Comparison of ENCODE assay signal across 13 cellular contexts in genomic region chr14:68549966-68550705, GRCh38.
DNase-seq lines count a peak whose midpoint lies in the region; ATAC-seq, FAIRE-seq and TF ChIP-seq lines count a peak whose summit lies in the region.
"Had no signal": no experiment of that assay in that cellular context is flagged by ENCODE, and none has a peak within 500 bp of the region (broad histone marks: within the 10 kb centered on the region; RNA-seq: fewer than 3 reads in every experiment).

No MANE protein-coding gene starts in this region.

- H3K4me1 ChIP-seq in liver (ENCODE audit: control insufficient read depth in 4 of 4, insufficient read depth in 4 of 4, low read length in 3 of 4) = peaks cover 0 to 2% (median under 1%) of the 10 kb centered on the region in 4 donors
- H3K4me1 ChIP-seq in thoracic aorta (ENCODE audit: control insufficient read depth in 1 of 2, low read depth in 2 of 2) = peaks cover 58 to 97% of the 10 kb centered on the region in 2 donors

- WGBS in liver = 89% methylated on average over 8 of the region's 8 CpGs

- no peaks in the 10 kb centered on the region for H3K27me3 Mint-ChIP-seq in T-helper 17 cell
- H3K27me3 Mint-ChIP-seq: activated T-helper 17 cell treated with anti-CD3 and anti-CD28 coated beads, Interleukin-2, amount 50 U/mL, for 72 hours had no signal

- H3K27me3 ChIP-seq in bronchial epithelial cell (ENCODE audit: control insufficient read depth, insufficient read depth, low read length) (no peaks in the 10 kb centered on the region), liver (ENCODE audit: control insufficient read depth in 4 of 4, insufficient read depth in 4 of 4, low read length in 3 of 4) (no peaks in the 10 kb centered on the region), thoracic aorta (replicated peaks; ENCODE audit: insufficient read depth) (no peaks in the 10 kb centered on the region), brain microvascular endothelial cell (replicated peaks) (no peaks in the 10 kb centered on the region)

- H3K4me3 ChIP-seq in bronchial epithelial cell (ENCODE audit: low read depth, low read length) (no peak overlapping the region), liver (ENCODE audit: low read depth in 1 of 3, low read length in 3 of 3) (no peak overlapping the region), thoracic aorta (no peak overlapping the region), brain microvascular endothelial cell (ENCODE audit: low read depth, low read length) (no peak overlapping the region)
- H3K4me3 ChIP-seq: mucosa of descending colon had no signal

- in situ Hi-C loops in brain microvascular endothelial cell (cut with HindIII; ENCODE audit: low pct_ligation_motif_present, low sequenced_read_pairs) = no loop called here

- H3K36me3 ChIP-seq in bronchial epithelial cell (ENCODE audit: control insufficient read depth, insufficient read depth, low read length) = no peaks in the 10 kb centered on the region
- H3K36me3 ChIP-seq in liver (ENCODE audit: control insufficient read depth in 4 of 4, insufficient read depth in 3 of 4, low read depth in 1 of 4, low read length in 3 of 4) = no peaks in the 10 kb centered on the region
- H3K36me3 ChIP-seq in thoracic aorta = no peaks in the 10 kb centered on the region
- H3K36me3 ChIP-seq in brain microvascular endothelial cell (replicated peaks) = no peaks in the 10 kb centered on the region

- peaks cover 11% of the 10 kb centered on the region for H3K4me1 Mint-ChIP-seq in T-helper 17 cell
- H3K4me1 Mint-ChIP-seq: activated T-helper 17 cell treated with anti-CD3 and anti-CD28 coated beads, Interleukin-2, amount 50 U/mL, for 72 hours had no signal

- peak; percentile 92 for TF ChIP-seq EP300 in Ishikawa (IDR thresholded peaks at IDR 0.05; ENCODE audit: borderline replicate concordance)

- ATAC-seq in thoracic aorta (ENCODE audit: insufficient number of reproducible peaks, low FRiP score, low read depth) (no peak), T-helper 17 cell (no peak)
- ATAC-seq: activated T-helper 17 cell treated with anti-CD3 and anti-CD28 coated beads, Interleukin-2, amount 50 U/mL, for 72 hours; esophagus mucosa; mucosa of descending colon had no signal

- H3K9ac ChIP-seq in liver (ENCODE audit: low read depth in 1 of 2, low read length in 2 of 2) = no peak overlapping the region

- H3K27ac ChIP-seq in liver (ENCODE audit: low read depth in 1 of 2, low read length in 2 of 2) (no peak overlapping the region), thoracic aorta (peak overlapping the region; percentile 20 to 44), brain microvascular endothelial cell (no peak overlapping the region)

- TF ChIP-seq CTCF in bronchial epithelial cell (IDR thresholded peaks at IDR 0.05; ENCODE audit: insufficient read depth, low read length, severe bottlenecking) = no peak
- TF ChIP-seq CTCF in liver (IDR thresholded peaks at IDR 0.05; ENCODE audit: low read depth, low read length, missing input control) = no peak
- no peak for TF ChIP-seq CTCF in thoracic aorta (IDR thresholded peaks at IDR 0.05)
- no peak for TF ChIP-seq CTCF in brain microvascular endothelial cell (IDR thresholded peaks at IDR 0.05; ENCODE audit: low read depth, low read length, missing control alignments)

- H3K4me3 Mint-ChIP-seq in T-helper 17 cell = no peak overlapping the region
- H3K4me3 Mint-ChIP-seq: activated T-helper 17 cell treated with anti-CD3 and anti-CD28 coated beads, Interleukin-2, amount 50 U/mL, for 72 hours had no signal

- DNase-seq in bronchial epithelial cell (ENCODE audit: low read depth) (peak; percentile 53), thoracic aorta (ENCODE audit: low spot score) (no peak), brain microvascular endothelial cell (no peak), midbrain (lab: John Stamatoyannopoulos, UW) (no peak), T-helper 17 cell (no peak), D341Med (ENCODE audit: low spot score) (no peak)
- DNase-seq: mucosa of descending colon; NCI-H446; stimulated activated CD4-positive, alpha-beta T cell treated with anti-CD3 and anti-CD28 coated beads, Interleukin-4, amount 100 ng/mL, for 1 hour had no signal

- no peak overlapping the region for H3K27ac Mint-ChIP-seq in T-helper 17 cell

- peaks cover 3% of the 10 kb centered on the region for H3K36me3 Mint-ChIP-seq in T-helper 17 cell (ENCODE audit: low read depth)

- H3K9me3 ChIP-seq in liver (ENCODE audit: control insufficient read depth in 4 of 4, low read length in 3 of 4) (no peaks in the 10 kb centered on the region), thoracic aorta (no peaks in the 10 kb centered on the region), T-helper 17 cell (ENCODE audit: control insufficient read depth, low read length, poor library complexity, severe bottlenecking) (no peaks in the 10 kb centered on the region)
- H3K9me3 ChIP-seq: mucosa of descending colon had no signal

- no peak for FAIRE-seq in bronchial epithelial cell (lab: Jason Lieb, UNC)

- 0 out of 2 replicates have a peak, but pooled peaks have one; percentile 21 for TF ChIP-seq RAD21 in Ishikawa (IDR thresholded peaks at IDR 0.05; ENCODE audit: low read depth)
- TF ChIP-seq RAD21 in liver (IDR thresholded peaks at IDR 0.05) = no peak

TF ChIP-seq in Ishikawa, 13 proteins besides CTCF, POLR2A, EP300 and RAD21 (continues in another document):
- TF ChIP-seq, protein P1, sequence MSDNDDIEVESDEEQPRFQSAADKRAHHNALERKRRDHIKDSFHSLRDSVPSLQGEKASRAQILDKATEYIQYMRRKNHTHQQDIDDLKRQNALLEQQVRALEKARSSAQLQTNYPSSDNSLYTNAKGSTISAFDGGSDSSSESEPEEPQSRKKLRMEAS (IDR thresholded peaks at IDR 0.05) = peak; percentile 77; the same call in 1 of the 2 replicates
- TF ChIP-seq USF1 (IDR thresholded peaks at IDR 0.05) (no peak), YY1 (IDR thresholded peaks at IDR 0.05; ENCODE audit: low read depth) (peak; percentile 11; the same call in 1 of the 2 replicates), NFIC (IDR thresholded peaks at IDR 0.05) (peak; percentile 78), TCF12 (IDR thresholded peaks at IDR 0.05; ENCODE audit: low read depth) (peak; percentile 90), EGR1 (IDR thresholded peaks at IDR 0.05) (no peak), TEAD4 (IDR thresholded peaks at IDR 0.05) (peak; percentile 82), FOXM1 (IDR thresholded peaks at IDR 0.05; ENCODE audit: borderline replicate concordance, low read depth) (peak; percentile 92), CEBPB (IDR thresholded peaks at IDR 0.05) (0 out of 2 replicates have a peak, but pooled peaks have one; percentile 29), ZBTB7A (IDR thresholded peaks at IDR 0.05; ENCODE audit: low read depth) (no peak), TAF1 (IDR thresholded peaks at IDR 0.05; ENCODE audit: low read depth) (no peak; the same call in 1 of the 2 replicates), CREB1 (IDR thresholded peaks at IDR 0.05; ENCODE audit: low read depth) (no peak)

TF ChIP-seq in liver, 16 proteins besides CTCF, POLR2A, EP300 and RAD21:
- TF ChIP-seq JUND (IDR thresholded peaks at IDR 0.05) = no peak
- TF ChIP-seq SP1 (IDR thresholded peaks at IDR 0.05) = peak; percentile 20
- TF ChIP-seq TAF1 (conservative IDR thresholded peaks at IDR 0.05) = no peak

Comparison
In these comparisons a context has a peak if more than half of its experiments do, and no peak if none do; other contexts are left out.
1. H3K27ac ChIP-seq: peak in thoracic aorta (2 of 2); none in liver (0 of 2) and brain microvascular endothelial cell (single experiment).